1 cellular context compared by ENCODE assay signal in the genomic region with DNA sequence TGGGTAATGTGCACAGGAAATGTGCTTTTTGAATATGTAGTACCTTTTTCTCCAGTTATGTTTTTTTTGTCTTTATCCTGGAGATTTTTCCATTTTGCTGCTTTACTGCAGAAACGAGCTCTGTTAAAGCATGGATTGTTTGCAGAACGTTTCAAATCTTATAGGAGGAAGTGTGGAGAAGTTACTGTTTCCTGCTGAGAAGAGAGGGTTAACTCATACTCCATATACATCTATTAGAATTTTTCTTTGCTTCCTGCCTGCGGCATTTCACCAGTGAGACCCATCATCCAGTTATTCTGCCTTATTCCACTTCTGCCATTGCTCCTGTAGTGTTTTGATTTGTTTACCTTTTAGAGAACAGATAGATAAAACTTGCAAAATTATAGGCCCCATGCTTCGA.
TF ChIP-seq lines count a peak whose summit lies in the region.

No MANE protein-coding gene starts in this region.

TF ChIP-seq in IMR-90, 13 proteins besides CTCF, POLR2A, EP300 and RAD21 (continued from another document):
- TF ChIP-seq MAZ (IDR thresholded peaks at IDR 0.05; ENCODE audit: borderline replicate concordance, low read depth, low read length): no peak
- TF ChIP-seq MXI1 (IDR thresholded peaks at IDR 0.05; ENCODE audit: borderline replicate concordance, low read depth, low read length): no peak
- TF ChIP-seq RCOR1 (IDR thresholded peaks at IDR 0.05; ENCODE audit: insufficient replicate concordance, low read length): no peak
- no peak for TF ChIP-seq NFE2L2 (IDR thresholded peaks at IDR 0.05; ENCODE audit: low read depth, low read length)
- TF ChIP-seq CHD1 (IDR thresholded peaks at IDR 0.05; ENCODE audit: low read depth, low read length): no peak
- TF ChIP-seq, protein P1, sequence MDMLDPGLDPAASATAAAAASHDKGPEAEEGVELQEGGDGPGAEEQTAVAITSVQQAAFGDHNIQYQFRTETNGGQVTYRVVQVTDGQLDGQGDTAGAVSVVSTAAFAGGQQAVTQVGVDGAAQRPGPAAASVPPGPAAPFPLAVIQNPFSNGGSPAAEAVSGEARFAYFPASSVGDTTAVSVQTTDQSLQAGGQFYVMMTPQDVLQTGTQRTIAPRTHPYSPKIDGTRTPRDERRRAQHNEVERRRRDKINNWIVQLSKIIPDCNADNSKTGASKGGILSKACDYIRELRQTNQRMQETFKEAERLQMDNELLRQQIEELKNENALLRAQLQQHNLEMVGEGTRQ (IDR thresholded peaks at IDR 0.05; ENCODE audit: low read depth, low read length): no peak
- TF ChIP-seq, protein P2, sequence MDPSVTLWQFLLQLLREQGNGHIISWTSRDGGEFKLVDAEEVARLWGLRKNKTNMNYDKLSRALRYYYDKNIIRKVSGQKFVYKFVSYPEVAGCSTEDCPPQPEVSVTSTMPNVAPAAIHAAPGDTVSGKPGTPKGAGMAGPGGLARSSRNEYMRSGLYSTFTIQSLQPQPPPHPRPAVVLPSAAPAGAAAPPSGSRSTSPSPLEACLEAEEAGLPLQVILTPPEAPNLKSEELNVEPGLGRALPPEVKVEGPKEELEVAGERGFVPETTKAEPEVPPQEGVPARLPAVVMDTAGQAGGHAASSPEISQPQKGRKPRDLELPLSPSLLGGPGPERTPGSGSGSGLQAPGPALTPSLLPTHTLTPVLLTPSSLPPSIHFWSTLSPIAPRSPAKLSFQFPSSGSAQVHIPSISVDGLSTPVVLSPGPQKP (IDR thresholded peaks at IDR 0.05; ENCODE audit: borderline replicate concordance, low read depth, low read length): no peak
- TF ChIP-seq FOS (IDR thresholded peaks at IDR 0.05; ENCODE audit: low read depth, low read length): no peak
